Comparison of ENCODE assay signal across 9 cellular contexts in the genomic region with DNA sequence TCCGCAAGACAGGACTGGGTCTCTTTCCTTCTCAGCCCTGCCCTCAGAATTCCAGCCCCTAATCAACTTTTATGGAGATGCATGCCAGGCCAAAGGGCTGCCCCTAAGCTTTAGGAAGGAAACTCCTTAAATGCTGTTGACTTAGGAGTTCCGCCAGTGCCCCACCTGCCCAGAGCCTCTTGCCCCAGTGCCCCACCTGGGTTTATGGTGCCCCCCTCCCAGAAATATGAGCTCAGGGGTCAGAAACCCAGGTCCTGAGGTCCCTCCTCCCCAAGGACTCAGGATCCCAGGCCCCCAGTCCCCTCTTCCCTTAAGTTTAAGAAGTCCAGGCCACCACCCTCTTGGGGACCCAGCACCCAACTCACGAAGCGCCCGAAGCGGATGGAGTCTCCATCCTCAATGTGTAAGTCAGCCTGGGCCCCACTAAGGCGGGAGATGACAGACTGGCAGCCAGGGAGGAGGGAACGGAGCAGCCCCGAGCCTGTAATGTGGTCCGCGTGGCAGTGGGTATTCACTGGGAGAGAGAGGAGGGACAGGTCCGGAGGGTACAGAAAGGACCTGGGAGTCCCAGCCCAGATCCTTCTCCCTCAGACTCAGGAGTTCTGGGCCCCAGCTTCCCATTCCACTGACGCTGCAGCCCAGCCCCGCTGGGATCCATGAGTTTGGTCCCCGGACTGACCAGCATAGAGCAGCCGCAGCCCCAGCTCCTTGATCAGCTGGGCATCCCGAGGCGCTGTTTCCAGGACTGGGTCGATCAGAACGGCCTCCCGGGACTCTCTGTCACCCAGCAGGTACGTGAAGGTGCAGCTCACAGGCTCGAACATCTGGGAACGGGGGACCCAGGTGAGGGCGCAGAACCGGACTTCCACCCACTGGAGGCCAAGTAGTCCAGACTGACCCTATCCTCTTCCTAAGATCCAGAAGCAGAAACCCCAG. TPM values are rescaled to one million over a fixed set of nuclear protein-coding genes. Genes with fewer than 3 reads are reported as not detected.
DNase-seq lines count a peak whose midpoint lies in the region; ATAC-seq, FAIRE-seq and TF ChIP-seq lines count a peak whose summit lies in the region.
"Had no signal": no experiment of that assay in that cellular context is flagged by ENCODE, and none has a peak within 500 bp of the region (broad histone marks: within the 10 kb centered on the region; RNA-seq: fewer than 3 reads in every experiment).

No MANE protein-coding gene starts in this region.

- H2AFZ ChIP-seq in neural cell (ENCODE audit: low read depth, low read length), result no peak overlapping the region

- DNase-seq in DMS 273 (lab: John Stamatoyannopoulos, UW; ENCODE audit: unreplicated experiment) (peak; percentile 30), DMS 273 treated with DMSO at 0.1 percent for 48 hours (lab: John Stamatoyannopoulos, UW) (no peak), H54 (ENCODE audit: insufficient read length, low spot score) (no peak), frontal cortex (ENCODE audit: low spot score in 2 of 2) (no peak)

- peak overlapping the region; percentile 65 for H3K9ac ChIP-seq in neural cell (ENCODE audit: low read length)

- ATAC-seq in esophagus mucosa (peak; percentile 24), GM19035 (IDR thresholded peaks at IDR 0.05; ENCODE audit: unreplicated experiment) (no peak)

- no peaks in the 10 kb centered on the region for H3K9me3 ChIP-seq in neural cell (ENCODE audit: low read length)

- no peak for TF ChIP-seq EP300 in neural cell (conservative IDR thresholded peaks at IDR 0.05; ENCODE audit: poor library complexity, severe bottlenecking)

- H3K27ac ChIP-seq in VCaP (peak overlapping the region; percentile 76; the same call in 1 of the 2 replicates), neural cell (ENCODE audit: low read length) (no peak overlapping the region)

- no peaks in the 10 kb centered on the region for H3K79me2 ChIP-seq in neural cell (replicated peaks; ENCODE audit: insufficient read depth, low read length)

- no peak for TF ChIP-seq RAD21 in neural cell (conservative IDR thresholded peaks at IDR 0.05)

- no peak for TF ChIP-seq POLR2A in H54 (IDR thresholded peaks at IDR 0.05; ENCODE audit: low read depth, low read length)

- FAIRE-seq in H54 (lab: Jason Lieb, UNC), result no peak
- FAIRE-seq in frontal cortex (lab: Jason Lieb, UNC), result no peak
- FAIRE-seq: A204.1 had no signal

- peak overlapping the region; percentile 72 for H3K4me2 ChIP-seq in neural cell (ENCODE audit: low read length)

- no peaks in the 10 kb centered on the region for H3K27me3 ChIP-seq in neural cell (ENCODE audit: insufficient read depth, low read depth, low read length)

- no peaks in the 10 kb centered on the region for H3K9me2 ChIP-seq in neural cell (ENCODE audit: insufficient read depth, low read length)

- H4K20me1 ChIP-seq in neural cell (ENCODE audit: insufficient read depth), result no peaks in the 10 kb centered on the region

- peak overlapping the region; percentile 85 for H3K4me3 ChIP-seq in neural cell (ENCODE audit: low read length)

- no peaks in the 10 kb centered on the region for H3K36me3 ChIP-seq in neural cell (ENCODE audit: insufficient read depth, low read length)

- H3F3A ChIP-seq in neural cell (ENCODE audit: insufficient read depth, low read length, poor library complexity, severe bottlenecking), result no peaks in the 10 kb centered on the region

- no peak for TF ChIP-seq CTCF in VCaP (conservative IDR thresholded peaks at IDR 0.05)
- no peak for TF ChIP-seq CTCF in neural cell (IDR thresholded peaks at IDR 0.05; ENCODE audit: poor library complexity, severe bottlenecking)

TF ChIP-seq in neural cell, 6 proteins besides CTCF, POLR2A, EP300 and RAD21:
- TF ChIP-seq SMC3 (conservative IDR thresholded peaks at IDR 0.05; ENCODE audit: poor library complexity) (no peak), EZH2 (IDR thresholded peaks at IDR 0.05; ENCODE audit: borderline replicate concordance, insufficient read depth, low read length, poor library complexity, severe bottlenecking) (no peak), POLR2AphosphoS5 (IDR thresholded peaks at IDR 0.05) (no peak), MXI1 (conservative IDR thresholded peaks at IDR 0.05; ENCODE audit: poor library complexity, severe bottlenecking) (no peak), TAF1 (IDR thresholded peaks at IDR 0.05; ENCODE audit: low read depth) (no peak)
- TF ChIP-seq, protein P1, sequence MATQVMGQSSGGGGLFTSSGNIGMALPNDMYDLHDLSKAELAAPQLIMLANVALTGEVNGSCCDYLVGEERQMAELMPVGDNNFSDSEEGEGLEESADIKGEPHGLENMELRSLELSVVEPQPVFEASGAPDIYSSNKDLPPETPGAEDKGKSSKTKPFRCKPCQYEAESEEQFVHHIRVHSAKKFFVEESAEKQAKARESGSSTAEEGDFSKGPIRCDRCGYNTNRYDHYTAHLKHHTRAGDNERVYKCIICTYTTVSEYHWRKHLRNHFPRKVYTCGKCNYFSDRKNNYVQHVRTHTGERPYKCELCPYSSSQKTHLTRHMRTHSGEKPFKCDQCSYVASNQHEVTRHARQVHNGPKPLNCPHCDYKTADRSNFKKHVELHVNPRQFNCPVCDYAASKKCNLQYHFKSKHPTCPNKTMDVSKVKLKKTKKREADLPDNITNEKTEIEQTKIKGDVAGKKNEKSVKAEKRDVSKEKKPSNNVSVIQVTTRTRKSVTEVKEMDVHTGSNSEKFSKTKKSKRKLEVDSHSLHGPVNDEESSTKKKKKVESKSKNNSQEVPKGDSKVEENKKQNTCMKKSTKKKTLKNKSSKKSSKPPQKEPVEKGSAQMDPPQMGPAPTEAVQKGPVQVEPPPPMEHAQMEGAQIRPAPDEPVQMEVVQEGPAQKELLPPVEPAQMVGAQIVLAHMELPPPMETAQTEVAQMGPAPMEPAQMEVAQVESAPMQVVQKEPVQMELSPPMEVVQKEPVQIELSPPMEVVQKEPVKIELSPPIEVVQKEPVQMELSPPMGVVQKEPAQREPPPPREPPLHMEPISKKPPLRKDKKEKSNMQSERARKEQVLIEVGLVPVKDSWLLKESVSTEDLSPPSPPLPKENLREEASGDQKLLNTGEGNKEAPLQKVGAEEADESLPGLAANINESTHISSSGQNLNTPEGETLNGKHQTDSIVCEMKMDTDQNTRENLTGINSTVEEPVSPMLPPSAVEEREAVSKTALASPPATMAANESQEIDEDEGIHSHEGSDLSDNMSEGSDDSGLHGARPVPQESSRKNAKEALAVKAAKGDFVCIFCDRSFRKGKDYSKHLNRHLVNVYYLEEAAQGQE (IDR thresholded peaks at IDR 0.05; ENCODE audit: borderline replicate concordance), result no peak

RNA-seq across cellular contexts. Expression of a gene that starts 0.9 kb away (rescaled TPM):
- total RNA-seq in esophagus mucosa (81.9 TPM), frontal cortex (19.2 TPM)
- 40.9 and 58.0 TPM in 2 replicates for polyA plus RNA-seq in neural cell
- polyA minus RNA-seq in neural cell, result 15.6 and 17.5 TPM in 2 replicates

RNA-seq across cellular contexts. Expression of a gene that starts 6.9 kb away (rescaled TPM):
- 0.72 TPM for total RNA-seq in esophagus mucosa
- not detected in 2 replicates for polyA plus RNA-seq in neural cell
- 0.69 and 1.2 TPM in 2 replicates for polyA minus RNA-seq in neural cell
- total RNA-seq in frontal cortex, result 0.82 TPM

RNA-seq across cellular contexts. Expression of a gene that starts 21.6 kb away (rescaled TPM):
- total RNA-seq in esophagus mucosa (52.2 TPM), frontal cortex (1.2 TPM)
- polyA plus RNA-seq in neural cell, result 5.6 and 8.1 TPM in 2 replicates
- 3.0 and 4.1 TPM in 2 replicates for polyA minus RNA-seq in neural cell

RNA-seq across cellular contexts. Expression of a gene that starts 49.2 kb away (rescaled TPM):
- 15.6 TPM for total RNA-seq in esophagus mucosa
- polyA plus RNA-seq in neural cell, result 18.6 and 19.0 TPM in 2 replicates
- polyA minus RNA-seq in neural cell, result 17.5 and 24.4 TPM in 2 replicates
- total RNA-seq in frontal cortex, result 13.9 TPM

RNA-seq across cellular contexts. Expression of a gene that starts 49.5 kb away (rescaled TPM):
- total RNA-seq in esophagus mucosa, result 9.1 TPM
- 1.9 and 3.2 TPM in 2 replicates for polyA plus RNA-seq in neural cell
- polyA minus RNA-seq in neural cell, result 0.81 TPM in 1 of 2 replicates, not detected in the other
- total RNA-seq in frontal cortex, result 6.9 TPM

Comparison
In these comparisons a context has a peak if more than half of its experiments do, and no peak if none do; other contexts are left out.
1. RNA of a gene that starts 21.6 kb away (total RNA-seq): 52.2 TPM in esophagus mucosa (single experiment); 1.2 TPM in frontal cortex (single experiment); every median in the first group is over 10 times any median in the second.